In genomic region chr2:65053199-65053598, GRCh38 we compare ENCODE assay signal across 1 cellular context.
TF ChIP-seq lines count a peak whose summit lies in the region.

No MANE protein-coding gene starts in this region.

TF ChIP-seq in WTC11, 78 proteins besides CTCF, POLR2A, EP300 and RAD21 (continued from another document):
- no peak for TF ChIP-seq FOXJ3 (CRISPR knock-in tag; IDR thresholded peaks at IDR 0.05; ENCODE audit: borderline replicate concordance)
- TF ChIP-seq FOXP1 (CRISPR knock-in tag; IDR thresholded peaks at IDR 0.05; ENCODE audit: borderline replicate concordance): no peak
TF ChIP-seq in WTC11: peak in this region for 0.
